17 cellular contexts compared by ENCODE assay signal in the genomic region with DNA sequence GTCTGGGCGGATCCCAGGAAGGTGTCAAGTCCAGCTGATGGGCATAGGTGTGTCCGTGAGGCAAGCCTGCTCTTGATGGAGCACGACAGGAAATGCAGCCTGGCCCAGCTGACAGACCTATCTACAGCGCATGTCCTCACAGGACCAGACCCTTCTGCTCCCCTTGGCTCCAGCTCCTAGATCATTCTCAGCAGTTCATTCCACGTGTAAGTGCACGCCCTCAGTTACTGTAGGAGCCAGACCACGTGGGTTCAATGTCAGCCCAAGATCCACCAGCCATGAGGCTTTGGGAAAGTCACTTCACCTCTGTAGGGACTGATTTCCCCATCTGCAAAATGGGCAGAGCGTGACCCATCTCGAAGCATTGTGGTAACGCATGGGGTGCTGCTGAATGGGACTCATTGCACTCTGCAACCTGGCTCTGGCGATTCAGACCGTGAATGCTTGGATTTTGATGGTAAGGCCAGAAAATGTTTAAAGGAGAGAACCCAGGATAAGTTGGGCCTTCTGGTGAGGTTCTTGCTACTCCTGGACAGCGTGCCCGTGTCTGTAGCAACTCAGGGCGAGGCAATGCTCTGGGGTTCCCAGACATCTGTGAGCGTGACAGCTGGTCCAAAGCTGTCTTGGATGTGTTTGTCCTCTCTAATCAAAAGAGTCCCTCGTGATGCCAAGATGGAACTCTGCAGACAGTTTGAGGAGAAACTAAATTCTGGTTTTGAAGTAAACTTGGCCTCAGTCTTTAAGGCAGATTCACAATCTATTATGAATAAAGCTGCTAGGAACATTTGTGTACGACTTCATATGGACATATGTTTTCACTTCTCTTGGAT. TPM values are rescaled to one million over a fixed set of nuclear protein-coding genes. Genes with fewer than 3 reads are reported as not detected.
A peak's percentile ranks its signal among the peaks of the same experiment; 100 is the strongest.
DNase-seq lines count a peak whose midpoint lies in the region; ATAC-seq, FAIRE-seq and TF ChIP-seq lines count a peak whose summit lies in the region.
"Had no signal": no experiment of that assay in that cellular context is flagged by ENCODE, and none has a peak within 500 bp of the region (broad histone marks: within the 10 kb centered on the region; RNA-seq: fewer than 3 reads in every experiment).

No MANE protein-coding gene starts in this region.

- TF ChIP-seq CTCF in bronchial epithelial cell (IDR thresholded peaks at IDR 0.05; ENCODE audit: insufficient read depth, low read length, severe bottlenecking) (no peak), psoas muscle (IDR thresholded peaks at IDR 0.05) (no peak), endodermal cell (conservative IDR thresholded peaks at IDR 0.05) (no peak)

- intact Hi-C loops in left cardiac atrium (cut with DNase I) (no loop called here), psoas muscle (cut with DNase I) (loop anchor here in 1 of 2 donors (5.0 kb wide), 1 partner anchor 249 kb away; a partner anchor contains a TSS)

- no peaks in the 10 kb centered on the region for H3K9me3 Mint-ChIP-seq in endodermal cell
- H3K9me3 Mint-ChIP-seq: naive thymus-derived CD8-positive, alpha-beta T cell had no signal

- no peaks in the 10 kb centered on the region for H3K27me3 ChIP-seq in bronchial epithelial cell (ENCODE audit: control insufficient read depth, insufficient read depth, low read length)
- H3K27me3 ChIP-seq in psoas muscle (ENCODE audit: insufficient read depth in 3 of 3, low read length in 2 of 3): no peaks in the 10 kb centered on the region
- H3K27me3 ChIP-seq in endodermal cell (ENCODE audit: control insufficient read depth, insufficient read depth, low read length, poor library complexity, severe bottlenecking): peaks cover 17% of the 10 kb centered on the region

- ATAC-seq in left cardiac atrium (peak; percentile 4 to 28), psoas muscle (no peak)
- ATAC-seq: activated CD8-positive, alpha-beta memory T cell treated with anti-CD3 and anti-CD28 coated beads, Interleukin-2, amount 10 ng/mL, durations not matched to agents 7 days and 5 days; GM12878; naive thymus-derived CD8-positive, alpha-beta T cell had no signal

- no peak overlapping the region for H3K27ac ChIP-seq in psoas muscle
- no peak overlapping the region for H3K27ac ChIP-seq in endodermal cell (ENCODE audit: low read depth, low read length)
- H3K27ac ChIP-seq: KMS-11 had no signal

- H3K27ac Mint-ChIP-seq in endodermal cell: no peak overlapping the region
- H3K27ac Mint-ChIP-seq: activated CD8-positive, alpha-beta memory T cell treated with anti-CD3 and anti-CD28 coated beads, Interleukin-2, amount 10 ng/mL, durations not matched to agents 7 days and 5 days; naive thymus-derived CD8-positive, alpha-beta T cell had no signal

- peaks cover 28% of the 10 kb centered on the region for H3K27me3 Mint-ChIP-seq in endodermal cell (ENCODE audit: insufficient read depth)

- FAIRE-seq in bronchial epithelial cell (lab: Jason Lieb, UNC): no peak
- FAIRE-seq: G401.6, GM12878 had no signal

- H3K9me3 ChIP-seq in psoas muscle (no peaks in the 10 kb centered on the region), endodermal cell (ENCODE audit: control insufficient read depth, low read length) (no peaks in the 10 kb centered on the region)

- H3K4me3 Mint-ChIP-seq in endodermal cell: no peak overlapping the region

- H3K4me1 Mint-ChIP-seq in endodermal cell: peaks cover 3% of the 10 kb centered on the region
- H3K4me1 Mint-ChIP-seq: naive thymus-derived CD8-positive, alpha-beta T cell had no signal

- no peak overlapping the region for H3K4me3 ChIP-seq in bronchial epithelial cell (ENCODE audit: low read depth, low read length)
- H3K4me3 ChIP-seq in psoas muscle: no peak overlapping the region
- H3K4me3 ChIP-seq in endodermal cell (ENCODE audit: low read length): no peak overlapping the region
- H3K4me3 ChIP-seq: GM12878 had no signal

- H3K4me1 ChIP-seq in psoas muscle (no peaks in the 10 kb centered on the region), endodermal cell (ENCODE audit: control insufficient read depth, insufficient read depth, low read length) (peaks cover 3% of the 10 kb centered on the region)

- no peaks in the 10 kb centered on the region for H3K36me3 ChIP-seq in bronchial epithelial cell (ENCODE audit: control insufficient read depth, insufficient read depth, low read length)
- H3K36me3 ChIP-seq in psoas muscle (ENCODE audit: insufficient read depth in 1 of 2, low read depth in 1 of 2): no peaks in the 10 kb centered on the region
- H3K36me3 ChIP-seq in endodermal cell (ENCODE audit: control insufficient read depth, insufficient read depth, low read length): no peaks in the 10 kb centered on the region

- no peak overlapping the region for H3K9ac ChIP-seq in endodermal cell (ENCODE audit: extremely low read depth, low read length, poor library complexity, severe bottlenecking)
- H3K9ac ChIP-seq: KMS-11 had no signal

- DNase-seq in NCI-H69 (lab: John Stamatoyannopoulos, UW) (peak; percentile 10), bronchial epithelial cell (ENCODE audit: low read depth) (peak; percentile 90), left cardiac atrium (no peak), psoas muscle (peak; percentile 32 to 69), endodermal cell (no peak)
- no peak for DNase-seq in stimulated activated CD4-positive, alpha-beta T cell treated with anti-CD3 and anti-CD28 coated beads, Interleukin-4, amount 100 ng/mL, for 24 hours
- no peak for DNase-seq in central memory CD4-positive, alpha-beta T cell
- DNase-seq: activated CD8-positive, alpha-beta memory T cell treated with anti-CD3 and anti-CD28 coated beads, Interleukin-2, amount 10 ng/mL, durations not matched to agents 7 days and 5 days; activated naive CD4-positive, alpha-beta T cell; Calu3; naive thymus-derived CD8-positive, alpha-beta T cell; NCI-H1436; SIG-M5; T-helper 2 cell had no signal

- no peaks in the 10 kb centered on the region for H3K36me3 Mint-ChIP-seq in endodermal cell (ENCODE audit: low read depth)
- H3K36me3 Mint-ChIP-seq: activated CD8-positive, alpha-beta memory T cell treated with anti-CD3 and anti-CD28 coated beads, Interleukin-2, amount 10 ng/mL, durations not matched to agents 7 days and 5 days had no signal

- 75 to 80% (median 77%) methylated on average over 18 of the region's 18 CpGs for WGBS in psoas muscle, 3 donors
- WGBS in endodermal cell (ENCODE audit: insufficient coverage in 1 of 2, insufficient read length in 1 of 2), 2 experiments: 92% methylated on average over 15 to 18 of the region's 18 CpGs

RNA-seq across cellular contexts. Expression of a gene that starts 47.6 kb away (rescaled TPM):
- total RNA-seq in bronchial epithelial cell (1.1 and 1.2 TPM in 2 replicates), left cardiac atrium (1 to 10 TPM; 1.3 TPM), psoas muscle (under 1 TPM; 0.44 to 0.79 (median 0.62) TPM), endodermal cell (1 to 10 TPM; 1.8 to 2.0 TPM)
- polyA plus RNA-seq in psoas muscle: 1 to 10 TPM in 2 of 3 donors, under 1 TPM in 1; 0.53 to 1.1 (median 1.1) TPM
- polyA plus RNA-seq in endodermal cell (2013, experiment 1 of 2): 3.0 TPM
- 3.1 TPM for polyA plus RNA-seq in endodermal cell (2013, experiment 2 of 2)
- total RNA-seq: naive thymus-derived CD8-positive, alpha-beta T cell had no signal
- polyA plus RNA-seq: naive thymus-derived CD8-positive, alpha-beta T cell had no signal

Comparison
In these comparisons a context has a peak if more than half of its experiments do, and no peak if none do; other contexts are left out.
1. DNase-seq: peak in NCI-H69 (single experiment), bronchial epithelial cell (single experiment) and psoas muscle (2 of 2); none in left cardiac atrium (single experiment), stimulated activated CD4-positive, alpha-beta T cell treated with anti-CD3 and anti-CD28 coated beads, Interleukin-4, amount 100 ng/mL, for 24 hours (single experiment), central memory CD4-positive, alpha-beta T cell (single experiment) and endodermal cell (single experiment).
2. ATAC-seq: peak in left cardiac atrium (2 of 2); none in psoas muscle (0 of 4).